8 cellular contexts compared by ENCODE assay signal in the genomic region with DNA sequence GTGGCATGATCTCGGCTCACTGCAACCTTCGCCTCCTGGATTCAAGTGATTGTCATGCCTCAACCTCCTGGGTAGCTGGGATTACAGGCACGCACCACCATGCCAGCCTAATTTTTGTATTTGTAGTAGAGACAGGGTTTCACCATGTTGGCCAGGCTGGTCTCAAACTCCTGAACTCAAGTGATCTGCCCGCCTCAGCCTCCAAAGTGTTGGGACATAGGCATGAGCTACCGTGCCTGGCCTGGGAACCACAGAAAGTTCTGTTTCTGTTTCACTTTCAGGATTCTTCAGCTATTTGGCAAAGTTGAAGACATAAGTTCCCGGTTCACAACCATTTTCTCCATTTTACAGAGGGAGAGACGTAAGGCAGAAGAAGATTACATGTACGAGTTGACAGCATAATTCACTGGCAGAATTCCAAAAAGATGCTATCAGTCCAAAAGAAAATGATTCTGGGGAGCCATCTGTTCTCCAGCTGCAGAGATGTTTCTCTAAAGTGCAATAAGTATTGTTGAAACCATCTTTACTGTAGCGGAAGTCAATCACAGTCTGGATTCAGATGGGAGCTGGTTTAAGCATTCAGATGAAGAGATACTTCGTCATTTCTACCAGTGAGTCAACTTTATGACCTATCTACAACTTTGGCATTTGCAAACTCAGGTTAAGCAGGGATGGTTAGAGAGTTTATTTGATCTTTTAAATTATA. TPM values are rescaled to one million over a fixed set of nuclear protein-coding genes. Genes with fewer than 3 reads are reported as not detected.
DNase-seq lines count a peak whose midpoint lies in the region; ATAC-seq and TF ChIP-seq lines count a peak whose summit lies in the region.

No MANE protein-coding gene starts in this region.

- no peaks in the 10 kb centered on the region for H3K36me3 Mint-ChIP-seq in activated T-cell treated with anti-CD3 and anti-CD28 coated beads, Interleukin-2, amount 50 U/mL, for 24 hours (ENCODE audit: low read depth)
- H3K36me3 Mint-ChIP-seq in memory B cell (no peaks in the 10 kb centered on the region), osteocyte (ENCODE audit: unreplicated experiment) (no peaks in the 10 kb centered on the region)

- TF ChIP-seq CTCF in AG10803 (conservative IDR thresholded peaks at IDR 0.05; ENCODE audit: low read length) = no peak
- TF ChIP-seq CTCF in osteocyte (IDR thresholded peaks at IDR 0.05) = no peak
- no peak for TF ChIP-seq CTCF in WERI-Rb-1 (IDR thresholded peaks at IDR 0.05; ENCODE audit: low read depth, low read length)

- H3K4me3 ChIP-seq in AG10803 (ENCODE audit: low read length) = peak overlapping the region; percentile 42
- H3K4me3 ChIP-seq in WERI-Rb-1 (ENCODE audit: low read depth, low read length) = no peak overlapping the region

- no peaks in the 10 kb centered on the region for H3K9me3 ChIP-seq in WERI-Rb-1 (ENCODE audit: severe bottlenecking)

- no peaks in the 10 kb centered on the region for H3K27me3 Mint-ChIP-seq in activated T-cell treated with anti-CD3 and anti-CD28 coated beads, Interleukin-2, amount 50 U/mL, for 24 hours
- H3K27me3 Mint-ChIP-seq in memory B cell (no peaks in the 10 kb centered on the region), osteocyte (ENCODE audit: unreplicated experiment) (no peaks in the 10 kb centered on the region)

- ATAC-seq in HG03108 (IDR thresholded peaks at IDR 0.05; ENCODE audit: unreplicated experiment) (peak; percentile 56), memory B cell (ENCODE audit: low read depth) (peak; percentile 73)

- H3K27ac Mint-ChIP-seq in activated T-cell treated with anti-CD3 and anti-CD28 coated beads, Interleukin-2, amount 50 U/mL, for 24 hours = peak overlapping the region; percentile 66
- H3K27ac Mint-ChIP-seq in memory B cell (peak overlapping the region; percentile 75), osteocyte (ENCODE audit: unreplicated experiment) (no peak overlapping the region)

- DNase-seq in AG10803 (ENCODE audit: low read depth) (peak; percentile 89), memory B cell (ENCODE audit: low spot score in 2 of 2) (peak in 1 of 2 donors; percentile 11), osteocyte (ENCODE audit: extremely low spot score, unreplicated experiment) (no peak), WERI-Rb-1 (no peak), middle frontal gyrus (ENCODE audit: extremely low spot score, low spot score) (no peak), NCI-H1105 (lab: John Stamatoyannopoulos, UW) (no peak)
- peak; percentile 49 for DNase-seq in activated T-cell treated with anti-CD3 and anti-CD28 coated beads, Interleukin-2, amount 50 U/mL, for 24 hours

- no peaks in the 10 kb centered on the region for H3K36me3 ChIP-seq in WERI-Rb-1

- no peaks in the 10 kb centered on the region for H3K9me3 Mint-ChIP-seq in activated T-cell treated with anti-CD3 and anti-CD28 coated beads, Interleukin-2, amount 50 U/mL, for 24 hours
- no peaks in the 10 kb centered on the region for H3K9me3 Mint-ChIP-seq in memory B cell
- H3K9me3 Mint-ChIP-seq in osteocyte (ENCODE audit: unreplicated experiment) = no peaks in the 10 kb centered on the region

- H3K4me1 Mint-ChIP-seq in activated T-cell treated with anti-CD3 and anti-CD28 coated beads, Interleukin-2, amount 50 U/mL, for 24 hours (ENCODE audit: low read depth) = peaks cover 16% of the 10 kb centered on the region
- H3K4me1 Mint-ChIP-seq in memory B cell (peaks cover 9% of the 10 kb centered on the region), osteocyte (ENCODE audit: unreplicated experiment) (no peaks in the 10 kb centered on the region)

- no peaks in the 10 kb centered on the region for H3K27me3 ChIP-seq in WERI-Rb-1 (ENCODE audit: insufficient read depth, low read depth, severe bottlenecking)

- H3K27ac ChIP-seq in WERI-Rb-1 = no peak overlapping the region

- peak overlapping the region; percentile 24 for H3K4me3 Mint-ChIP-seq in activated T-cell treated with anti-CD3 and anti-CD28 coated beads, Interleukin-2, amount 50 U/mL, for 24 hours
- H3K4me3 Mint-ChIP-seq in memory B cell (peak overlapping the region; percentile 66), osteocyte (ENCODE audit: unreplicated experiment) (no peak overlapping the region)

RNA-seq across cellular contexts. Expression of gene RNF34, which starts 8.1 kb away (rescaled TPM):
- total RNA-seq in osteocyte = 39.5 and 42.5 TPM in 2 replicates

RNA-seq across cellular contexts. Expression of gene ANAPC5, which starts 39.6 kb away (rescaled TPM):
- 130 TPM in 2 replicates for total RNA-seq in osteocyte

Comparison
In these comparisons a context has a peak if more than half of its experiments do, and no peak if none do; other contexts are left out.
1. DNase-seq: peak in AG10803 (single experiment) and activated T-cell treated with anti-CD3 and anti-CD28 coated beads, Interleukin-2, amount 50 U/mL, for 24 hours (single experiment); none in osteocyte (single experiment), WERI-Rb-1 (single experiment), middle frontal gyrus (single experiment) and NCI-H1105 (single experiment).